ENCODE assay signal across 17 cellular contexts in the genomic region with DNA sequence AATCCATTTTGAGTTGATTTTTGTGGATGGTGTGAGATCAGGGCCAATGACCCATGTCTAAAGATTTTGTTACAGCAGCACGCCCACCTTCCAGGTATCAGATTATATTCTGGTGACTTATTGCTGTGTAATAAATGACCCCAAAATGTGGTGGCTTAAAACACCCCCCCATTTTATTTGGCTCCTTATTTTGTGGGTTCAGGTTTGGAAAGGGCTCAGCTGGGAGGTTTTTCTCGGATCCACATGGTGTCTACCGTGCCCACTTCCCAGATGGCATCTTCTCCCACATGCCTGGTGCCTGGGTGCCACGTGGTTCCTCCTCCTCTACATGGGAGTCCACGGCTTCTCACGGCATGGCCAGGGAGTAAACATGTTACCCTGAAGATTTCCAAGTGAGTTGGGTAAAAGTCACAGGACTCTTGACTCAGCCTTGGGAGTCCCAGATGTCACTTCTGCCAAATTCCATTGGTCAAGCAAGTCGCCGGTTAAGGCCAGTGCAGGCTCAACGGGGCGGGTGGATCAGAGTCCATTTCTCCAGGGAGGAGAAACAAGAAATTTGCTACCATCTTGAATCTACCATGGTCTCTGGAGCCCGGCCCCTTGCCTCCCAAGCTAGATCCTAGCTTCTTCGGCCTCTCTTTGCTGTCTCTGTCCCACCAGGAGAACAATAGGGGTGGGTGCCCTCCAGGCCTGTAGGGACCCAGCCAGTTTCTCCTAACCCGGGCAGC.
DNase-seq lines count a peak whose midpoint lies in the region; ATAC-seq, FAIRE-seq and TF ChIP-seq lines count a peak whose summit lies in the region.
"Had no signal": no experiment of that assay in that cellular context is flagged by ENCODE, and none has a peak within 500 bp of the region (broad histone marks: within the 10 kb centered on the region; RNA-seq: fewer than 3 reads in every experiment).

No MANE protein-coding gene starts in this region.

- no peak overlapping the region for H3K4me3 Mint-ChIP-seq in activated T-cell treated with anti-CD3 and anti-CD28 coated beads, Interleukin-2, amount 50 U/mL, for 24 hours
- H3K4me3 Mint-ChIP-seq in endothelial cell (ENCODE audit: unreplicated experiment): no peak overlapping the region

- no peak for ATAC-seq in HepG2
- ATAC-seq in right lobe of liver: no peak

- TF ChIP-seq CTCF in HepG2 (CRISPR knock-in tag; IDR thresholded peaks at IDR 0.05) (no peak), right lobe of liver (IDR thresholded peaks at IDR 0.05) (no peak), osteoblast (IDR thresholded peaks at IDR 0.05; ENCODE audit: extremely low read depth, low read depth, low read length) (no peak), endothelial cell (IDR thresholded peaks at IDR 0.05; ENCODE audit: unreplicated experiment) (no peak)

- H3K36me3 Mint-ChIP-seq in activated T-cell treated with anti-CD3 and anti-CD28 coated beads, Interleukin-2, amount 50 U/mL, for 24 hours (ENCODE audit: low read depth): no peaks in the 10 kb centered on the region
- H3K36me3 Mint-ChIP-seq in endothelial cell (ENCODE audit: low read depth, unreplicated experiment): no peaks in the 10 kb centered on the region

- no peak for TF ChIP-seq POLR2A in HepG2 (IDR thresholded peaks at IDR 0.05; ENCODE audit: insufficient read depth in 1 of 2, low read depth in 2 of 2, low read length in 2 of 2)
- TF ChIP-seq POLR2A in right lobe of liver (IDR thresholded peaks at IDR 0.05): no peak

- TF ChIP-seq RAD21 in HepG2 (CRISPR knock-in tag; IDR thresholded peaks at IDR 0.05): no peak

- peaks cover 2% of the 10 kb centered on the region for H3K4me1 Mint-ChIP-seq in activated T-cell treated with anti-CD3 and anti-CD28 coated beads, Interleukin-2, amount 50 U/mL, for 24 hours (ENCODE audit: low read depth)
- peaks cover 11% of the 10 kb centered on the region for H3K4me1 Mint-ChIP-seq in endothelial cell (ENCODE audit: unreplicated experiment)

- H3K4me2 ChIP-seq in HepG2 (ENCODE audit: low read depth, low read length) (no peak overlapping the region), osteoblast (ENCODE audit: insufficient read depth, low read length) (no peak overlapping the region)
- H3K4me2 ChIP-seq: BLaER1 had no signal

- in situ Hi-C loops in HepG2 (cut with HindIII; ENCODE audit: extremely low pct_ligation_motif_present, low pct_unique_long_range_greater_than_20kb): no loop called here

- no TSS peak for BruUV-seq in HepG2 (replicated peaks; lab: Mats Ljungman, UMichigan)

- H3K36me3 ChIP-seq in HepG2 (replicated peaks in 1 of 2; ENCODE audit: control insufficient read depth in 1 of 2, insufficient read depth in 2 of 2, low read length in 2 of 2): no peaks in the 10 kb centered on the region
- H3K36me3 ChIP-seq in right lobe of liver: no peaks in the 10 kb centered on the region
- H3K36me3 ChIP-seq in osteoblast (ENCODE audit: insufficient read depth, low read length): no peaks in the 10 kb centered on the region
- H3K36me3 ChIP-seq: BLaER1 had no signal

- CTCF ChIA-PET in HepG2 (lab: Yijun Ruan, JAX; ENCODE audit: low intra/inter-chr PET ratio, low total read pairs): no interaction called here

- H3K27ac ChIP-seq in HepG2 (ENCODE audit: extremely low read length, insufficient read depth, low read length) (no peak overlapping the region), right lobe of liver (no peak overlapping the region), osteoblast (ENCODE audit: low read depth, low read length) (no peak overlapping the region)
- H3K27ac ChIP-seq: BLaER1 had no signal

- intact Hi-C loops in HepG2 (cut with micrococcal nuclease; ENCODE audit: unreplicated experiment): no loop called here
- intact Hi-C loops in right lobe of liver (cut with DNase I): no loop called here

- no peak for FAIRE-seq in HepG2 (lab: Jason Lieb, UNC)
- FAIRE-seq in GM19239 (lab: Jason Lieb, UNC): no peak
- FAIRE-seq: H54, RCC 7860 had no signal

- H3K4me1 ChIP-seq in HepG2 (ENCODE audit: insufficient read depth, low read length) (no peaks in the 10 kb centered on the region), right lobe of liver (no peaks in the 10 kb centered on the region), osteoblast (ENCODE audit: insufficient read depth, low read length) (no peaks in the 10 kb centered on the region)

- no peaks in the 10 kb centered on the region for H3K9me3 Mint-ChIP-seq in activated T-cell treated with anti-CD3 and anti-CD28 coated beads, Interleukin-2, amount 50 U/mL, for 24 hours
- H3K9me3 Mint-ChIP-seq in endothelial cell (ENCODE audit: unreplicated experiment): peaks cover 5% of the 10 kb centered on the region

- POLR2A ChIA-PET in HepG2 (lab: Yijun Ruan, JAX): no interaction called here

- no peak for TF ChIP-seq EP300 in HepG2 (IDR thresholded peaks at IDR 0.05; ENCODE audit: low read depth in 2 of 2, low read length in 2 of 2)
- no peak for TF ChIP-seq EP300 in HepG2 (CRISPR knock-in tag; IDR thresholded peaks at IDR 0.05; ENCODE audit: borderline replicate concordance)

- H3K27me3 ChIP-seq in HepG2 (ENCODE audit: control insufficient read depth in 1 of 2, insufficient read depth in 2 of 2, low read length in 2 of 2) (peaks cover 0 to 30% of the 10 kb centered on the region in 2 experiments; a peak in 2 of 5 replicates), right lobe of liver (no peaks in the 10 kb centered on the region), osteoblast (ENCODE audit: insufficient read depth, low read length) (no peaks in the 10 kb centered on the region)
- H3K27me3 ChIP-seq: BLaER1 had no signal

- H4K20me1 ChIP-seq in HepG2 (ENCODE audit: insufficient read depth, low read length): no peaks in the 10 kb centered on the region
- no peaks in the 10 kb centered on the region for H4K20me1 ChIP-seq in osteoblast (ENCODE audit: insufficient read depth, low read length)
- H4K20me1 ChIP-seq: BLaER1 had no signal

- H3K9ac ChIP-seq in HepG2 (ENCODE audit: insufficient read depth, low read depth, low read length): no peak overlapping the region
- H3K9ac ChIP-seq: BLaER1 had no signal

- H3K9me3 ChIP-seq in HepG2 (ENCODE audit: low read length) (no peaks in the 10 kb centered on the region), right lobe of liver (no peaks in the 10 kb centered on the region), osteoblast (ENCODE audit: low read depth, low read length) (no peaks in the 10 kb centered on the region)
- H3K9me3 ChIP-seq: BLaER1 had no signal

- H2AFZ ChIP-seq in HepG2 (ENCODE audit: low read length) (no peak overlapping the region), osteoblast (ENCODE audit: low read length) (no peak overlapping the region)

- peak; percentile 6 for DNase-seq in activated T-cell treated with anti-CD3 and anti-CD28 coated beads, Interleukin-2, amount 50 U/mL, for 24 hours
- no peak for DNase-seq in activated T-cell treated with anti-CD3 and anti-CD28 coated beads, Interleukin-2, amount 50 U/mL, for 1 hour
- DNase-seq in HepG2 (ENCODE audit: low spot score) (no peak), right lobe of liver (no peak), osteoblast (ENCODE audit: insufficient read length, low spot score, missing footprints) (peak; percentile 63), GM19239 (ENCODE audit: insufficient read length, low spot score) (no peak), endothelial cell (ENCODE audit: low spot score) (no peak), middle frontal gyrus (ENCODE audit: extremely low spot score, low spot score) (no peak)
- DNase-seq: 8988T, DMS 273 treated with DMSO at 0.1 percent for 48 hours, NCI-H1417 treated with DMSO at 0.1 percent for 48 hours, NCI-H2029, NCI-H510A, NCI-H82 had no signal

- H3K4me3 ChIP-seq in HepG2 (replicated peaks in 1 of 3; ENCODE audit: insufficient read depth in 1 of 3, low read depth in 2 of 3, low read length in 3 of 3) (no peak overlapping the region), right lobe of liver (no peak overlapping the region), osteoblast (ENCODE audit: insufficient read depth, low read length) (no peak overlapping the region)
- H3K4me3 ChIP-seq: BLaER1 had no signal

- H3K27ac Mint-ChIP-seq in activated T-cell treated with anti-CD3 and anti-CD28 coated beads, Interleukin-2, amount 50 U/mL, for 24 hours: no peak overlapping the region
- H3K27ac Mint-ChIP-seq in endothelial cell (ENCODE audit: unreplicated experiment): no peak overlapping the region

- H3K79me2 ChIP-seq in HepG2 (ENCODE audit: insufficient read depth, low read length): no peaks in the 10 kb centered on the region
- H3K79me2 ChIP-seq in osteoblast (ENCODE audit: insufficient read depth, low read length): no peaks in the 10 kb centered on the region

- H3K27me3 Mint-ChIP-seq in activated T-cell treated with anti-CD3 and anti-CD28 coated beads, Interleukin-2, amount 50 U/mL, for 24 hours: peaks cover 4% of the 10 kb centered on the region
- peaks cover 8% of the 10 kb centered on the region for H3K27me3 Mint-ChIP-seq in endothelial cell (ENCODE audit: unreplicated experiment)

- 23% methylated on average over 13 of the region's 13 CpGs for WGBS in HepG2 (ENCODE audit: low lambda C conversion rate)
- 78% methylated on average over 7 of the region's 13 CpGs for WGBS in right lobe of liver (ENCODE audit: insufficient coverage, low coverage, low lambda C conversion rate, missing lambda C conversion rate)

Comparison
In these comparisons a context has a peak if more than half of its experiments do, and no peak if none do; other contexts are left out.
1. DNase-seq: peak in activated T-cell treated with anti-CD3 and anti-CD28 coated beads, Interleukin-2, amount 50 U/mL, for 24 hours (single experiment) and osteoblast (single experiment); none in activated T-cell treated with anti-CD3 and anti-CD28 coated beads, Interleukin-2, amount 50 U/mL, for 1 hour (single experiment), HepG2 (single experiment), right lobe of liver (0 of 3), GM19239 (single experiment), endothelial cell (single experiment) and middle frontal gyrus (single experiment).